Comparison of ENCODE assay signal across 1 cellular context in the genomic region with DNA sequence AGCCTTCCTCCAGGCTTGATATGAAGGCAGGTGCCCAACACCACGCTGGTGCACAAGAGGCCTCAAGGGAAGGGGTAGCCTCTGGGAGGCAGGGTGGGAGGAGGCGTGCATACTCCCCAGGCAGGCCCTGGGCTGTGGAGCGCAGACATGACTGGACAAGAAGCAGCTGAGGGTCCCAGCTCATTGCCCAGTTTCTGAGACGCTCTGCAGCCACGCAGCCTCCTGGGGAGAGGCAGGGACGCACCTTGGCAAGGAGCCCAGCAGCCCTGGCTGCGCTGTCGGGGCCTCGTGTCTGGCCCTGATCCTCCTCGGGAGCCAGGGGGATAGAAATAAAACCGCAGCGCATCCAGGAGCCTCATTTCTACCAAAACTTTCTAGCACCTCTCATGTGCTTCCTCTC.
TF ChIP-seq lines count a peak whose summit lies in the region.

No MANE protein-coding gene starts in this region.

TF ChIP-seq in H1, 55 proteins besides CTCF, POLR2A, EP300 and RAD21 (continued from another document):
- TF ChIP-seq EGR1 (IDR thresholded peaks at IDR 0.05; ENCODE audit: borderline replicate concordance, low read depth, low read length) (no peak), SAP30 (IDR thresholded peaks at IDR 0.05; ENCODE audit: insufficient read depth, insufficient replicate concordance, low read length) (no peak), HDAC6 (IDR thresholded peaks at IDR 0.05; ENCODE audit: low read depth, low read length) (no peak), BCL11A (IDR thresholded peaks at IDR 0.05; ENCODE audit: low read depth in 2 of 2, low read length in 2 of 2) (no peak), CEBPB (IDR thresholded peaks at IDR 0.05; ENCODE audit: low read depth, low read length) (no peak)
